In the genomic region with DNA sequence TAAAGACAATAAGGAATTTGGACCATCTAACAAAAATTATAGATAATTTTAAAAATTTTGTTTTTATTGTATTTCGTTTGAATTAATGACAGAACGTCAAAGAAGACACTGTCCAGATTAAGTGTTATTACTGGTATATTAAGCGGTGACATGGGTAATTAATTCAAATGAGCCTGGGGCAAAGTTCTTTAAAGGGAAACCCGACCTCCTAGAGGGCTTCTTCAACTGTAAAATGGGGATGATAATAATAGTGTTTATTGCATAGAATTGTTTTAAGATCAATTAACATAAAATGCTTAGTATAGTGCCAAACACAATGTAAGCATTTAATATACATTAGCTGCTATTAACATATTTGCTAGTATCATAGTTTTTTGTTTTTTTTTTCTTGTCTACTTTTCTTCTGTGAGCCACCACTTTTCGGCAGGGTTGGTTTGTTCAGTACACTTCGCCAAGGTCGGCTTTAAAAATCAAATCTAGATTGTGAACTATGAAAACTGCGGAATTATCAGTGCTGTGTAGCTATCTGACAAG, we compare ENCODE assay signal across 8 cellular contexts. TPM values are rescaled to one million over a fixed set of nuclear protein-coding genes. Genes with fewer than 3 reads are reported as not detected.
DNase-seq lines count a peak whose midpoint lies in the region; ATAC-seq, FAIRE-seq and TF ChIP-seq lines count a peak whose summit lies in the region.

No MANE protein-coding gene starts in this region.

- no peak for ATAC-seq in foreskin keratinocyte
- ATAC-seq in HG03520 (IDR thresholded peaks at IDR 0.05; ENCODE audit: unreplicated experiment) = no peak

- peak overlapping the region; percentile 95 for H2AFZ ChIP-seq in H9 (ENCODE audit: low read length)
- peak overlapping the region; percentile 80 for H2AFZ ChIP-seq in SU-DHL-6 (ENCODE audit: low read depth, low read length, severe bottlenecking)

- H3K27me3 ChIP-seq in BLaER1 (no peaks in the 10 kb centered on the region), H9 (ENCODE audit: insufficient read depth, low read length) (no peaks in the 10 kb centered on the region), SU-DHL-6 (ENCODE audit: low read length) (no peaks in the 10 kb centered on the region), foreskin keratinocyte (no peaks in the 10 kb centered on the region), small intestine (ENCODE audit: control insufficient read depth in 2 of 2, insufficient read depth in 2 of 2, low read length in 2 of 2) (peaks cover 0 to under 1% of the 10 kb centered on the region in 2 donors)

- H3F3A ChIP-seq in SU-DHL-6 (ENCODE audit: insufficient read depth) = 0 out of 2 replicates have a peak, but pooled peaks cover 4% of the 10 kb centered on the region

- H4K8ac ChIP-seq in H9 (replicated peaks; ENCODE audit: insufficient read length, low read depth, low read length) = no peak overlapping the region

- H3T11ph ChIP-seq in H9 (ENCODE audit: low read length) = no peak overlapping the region

- H2BK20ac ChIP-seq in H9 (ENCODE audit: low read depth, low read length, poor library complexity, severe bottlenecking) = no peak overlapping the region

- H3K23ac ChIP-seq in H9 (ENCODE audit: insufficient read length, low read depth, low read length) = no peak overlapping the region

- H4K20me1 ChIP-seq in BLaER1 = peaks cover 40% of the 10 kb centered on the region
- H4K20me1 ChIP-seq in H9 (ENCODE audit: control insufficient read depth, insufficient read depth, insufficient read length) = no peaks in the 10 kb centered on the region
- H4K20me1 ChIP-seq in SU-DHL-6 (ENCODE audit: low read depth, low read length) = peaks cover 13% of the 10 kb centered on the region

- H3K4me1 ChIP-seq in BLaER1 (peaks cover 17% of the 10 kb centered on the region), H9 (ENCODE audit: insufficient read depth, low read length) (peaks cover 2% of the 10 kb centered on the region; the same call in 1 of the 2 replicates), foreskin keratinocyte (peaks cover 19% of the 10 kb centered on the region), small intestine (ENCODE audit: control insufficient read depth in 2 of 2, insufficient read depth in 1 of 2, low read depth in 1 of 2, low read length in 1 of 2) (no peaks in the 10 kb centered on the region)

- TF ChIP-seq CTCF in H9 (conservative IDR thresholded peaks at IDR 0.05) (no peak), SU-DHL-6 (IDR thresholded peaks at IDR 0.05; ENCODE audit: insufficient read depth, low read length, poor library complexity, severe bottlenecking) (no peak), foreskin keratinocyte (conservative IDR thresholded peaks at IDR 0.05) (no peak)

- H3K27me3 Mint-ChIP-seq in H9 (ENCODE audit: low read depth) = no peaks in the 10 kb centered on the region

- no peaks in the 10 kb centered on the region; a peak in 1 of 5 replicates for H3K9me3 Mint-ChIP-seq in H9

- H2AK5ac ChIP-seq in H9 (ENCODE audit: insufficient read length, low read length) = no peak overlapping the region

- H2BK12ac ChIP-seq in H9 (ENCODE audit: insufficient read length, low read depth, low read length) = no peak overlapping the region

- 100% methylated on average over 2 of the region's 8 CpGs for whole genome bisulfite sequencing in H9 (ENCODE audit: extremely low coverage, insufficient read length, low lambda C conversion rate)
- 6 to 20% (median 18%) methylated on average over 8 of the region's 8 CpGs for WGBS in small intestine, 3 donors

- H3K79me1 ChIP-seq in H9 (ENCODE audit: insufficient read depth, low read depth, low read length, poor library complexity, severe bottlenecking) = no peaks in the 10 kb centered on the region

- no peak overlapping the region for H2BK5ac ChIP-seq in H9 (ENCODE audit: insufficient read length, low read length)

- intact Hi-C loops in head of caudate nucleus (cut with DNase I) = no loop called here

- H3K18ac ChIP-seq in H9 (ENCODE audit: insufficient read length, low read depth, low read length) = peak overlapping the region; percentile 32

- DNase-seq in H9 = no peak
- no peak for DNase-seq in foreskin keratinocyte
- peak; percentile 74 for DNase-seq in small intestine
- DNase-seq in NCI-H345 treated with DMSO at 0.1 percent for 48 hours (lab: John Stamatoyannopoulos, UW; ENCODE audit: unreplicated experiment) = no peak
- no peak for DNase-seq in head of caudate nucleus

- H3K79me2 ChIP-seq in H9 (ENCODE audit: insufficient read depth, low read length) = peaks cover 35% of the 10 kb centered on the region
- H3K79me2 ChIP-seq in SU-DHL-6 (ENCODE audit: insufficient read depth, low read length) = peaks cover 43% of the 10 kb centered on the region

- H3K23me2 ChIP-seq in H9 (ENCODE audit: insufficient read length, low read depth, low read length, poor library complexity, severe bottlenecking) = peaks cover 10% of the 10 kb centered on the region

- H3K4me2 ChIP-seq in BLaER1 (peak overlapping the region; percentile 86), H9 (ENCODE audit: insufficient read depth, insufficient read length, low read length) (peak overlapping the region; percentile 100), SU-DHL-6 (ENCODE audit: low read depth, low read length, poor library complexity, severe bottlenecking) (peak overlapping the region; percentile 82)

- no peak overlapping the region for H2BK15ac ChIP-seq in H9 (ENCODE audit: low read depth, low read length)

- no peak overlapping the region for H3K56ac ChIP-seq in H9 (ENCODE audit: insufficient read length, low read depth, low read length)

- no peaks in the 10 kb centered on the region for H3K9me2 ChIP-seq in SU-DHL-6 (replicated peaks; ENCODE audit: insufficient read depth, low read length)

- H3K4me3 ChIP-seq in BLaER1 = peak overlapping the region; percentile 83
- H3K4me3 ChIP-seq in SU-DHL-6 (ENCODE audit: insufficient read depth, low read length, poor library complexity, severe bottlenecking) = peak overlapping the region; percentile 87
- H3K4me3 ChIP-seq in small intestine (ENCODE audit: low read depth in 1 of 2, low read length in 2 of 2) = peak overlapping the region in 1 of 2 donors; percentile 88

- H3K27ac Mint-ChIP-seq in H9 = peak overlapping the region; percentile 96 to 99 (median 98)

- peak overlapping the region; percentile 82 for H3K27ac ChIP-seq in BLaER1
- peak overlapping the region; percentile 85 for H3K27ac ChIP-seq in H9 (ENCODE audit: insufficient read length, low read depth, low read length)
- peak overlapping the region; percentile 80 for H3K27ac ChIP-seq in SU-DHL-6 (ENCODE audit: low read depth, low read length)
- H3K27ac ChIP-seq in foreskin keratinocyte = peak overlapping the region; percentile 32
- H3K27ac ChIP-seq in small intestine (ENCODE audit: low read depth in 1 of 2, low read length in 1 of 2) = peak overlapping the region; percentile 91 to 96

- H3K36me3 ChIP-seq in BLaER1 (peaks cover 5% of the 10 kb centered on the region; the same call in 1 of the 2 replicates), SU-DHL-6 (ENCODE audit: low read length) (no peaks in the 10 kb centered on the region), small intestine (ENCODE audit: control insufficient read depth in 2 of 2, insufficient read depth in 2 of 2, low read length in 2 of 2) (no peaks in the 10 kb centered on the region)

- peaks cover 0 to 6% (median 0%) of the 10 kb centered on the region in 3 experiments; a peak in 4 of 7 replicates for H3K36me3 Mint-ChIP-seq in H9 (ENCODE audit: insufficient read depth in 1 of 3, low read depth in 3 of 3)

- H3K4ac ChIP-seq in H9 (ENCODE audit: low read depth, low read length) = no peak overlapping the region

- peaks cover 11 to 13% of the 10 kb centered on the region in 2 experiments for H3K4me1 Mint-ChIP-seq in H9

- no peak overlapping the region for H4K5ac ChIP-seq in H9 (ENCODE audit: insufficient read length, low read depth, low read length)

- H4K91ac ChIP-seq in H9 (ENCODE audit: insufficient read length, low read depth, low read length) = no peak overlapping the region

- no peaks in the 10 kb centered on the region for H3K9me3 ChIP-seq in BLaER1
- no peaks in the 10 kb centered on the region for H3K9me3 ChIP-seq in H9 (ENCODE audit: control insufficient read depth, low read depth, low read length)
- no peaks in the 10 kb centered on the region for H3K9me3 ChIP-seq in SU-DHL-6 (ENCODE audit: insufficient read depth, low read length)
- H3K9me3 ChIP-seq in small intestine (ENCODE audit: control insufficient read depth, low read depth) = no peaks in the 10 kb centered on the region

- no peak overlapping the region for H2BK120ac ChIP-seq in H9 (ENCODE audit: low read depth, low read length, poor library complexity, severe bottlenecking)

- peak overlapping the region; percentile 97 to 100 for H3K4me3 Mint-ChIP-seq in H9

- no peak overlapping the region for H3K14ac ChIP-seq in H9 (ENCODE audit: insufficient read depth, low read length)

- no peak for FAIRE-seq in small intestine (lab: Jason Lieb, UNC)

- H3K9ac ChIP-seq in BLaER1 = peak overlapping the region; percentile 84
- peak overlapping the region; percentile 93 for H3K9ac ChIP-seq in H9 (ENCODE audit: extremely low read depth, insufficient read length, low read length)
- H3K9ac ChIP-seq in SU-DHL-6 (ENCODE audit: low read length) = peak overlapping the region; percentile 76

RNA-seq across cellular contexts. Expression of a gene that starts 0.5 kb away (rescaled TPM):
- 82.3 and 87.1 TPM in 2 replicates for total RNA-seq in H9 (2021)
- total RNA-seq in foreskin keratinocyte = 38.3 and 42.8 TPM in 2 replicates
- 7.2 and 9.2 TPM in 2 replicates for polyA plus RNA-seq in foreskin keratinocyte
- polyA plus RNA-seq in small intestine = 10 to 100 TPM in 2 of 3 donors, 1 to 10 TPM in 1; 6.8 to 13.3 (median 11.9) TPM

RNA-seq across cellular contexts. Expression of a gene that starts 3.8 kb away (rescaled TPM):
- not detected in 2 replicates for total RNA-seq in H9 (2021)
- not detected in 2 replicates for total RNA-seq in foreskin keratinocyte
- not detected in 2 replicates for polyA plus RNA-seq in foreskin keratinocyte
- polyA plus RNA-seq in small intestine = not detected

Comparison
In these comparisons a context has a peak if more than half of its experiments do, and no peak if none do; other contexts are left out.
1. H3K27ac ChIP-seq: peak in every context shown above with its lines; median percentile 94 in small intestine; 85 in H9; 82 in BLaER1; 80 in SU-DHL-6; 32 in foreskin keratinocyte.